Comparison of ENCODE assay signal across 29 cellular contexts in genomic region chr3:133841196-133841595, GRCh38.
"Had no signal": no experiment of that assay in that cellular context is flagged by ENCODE, and none has a peak within 500 bp of the region (broad histone marks: within the 10 kb centered on the region; RNA-seq: fewer than 3 reads in every experiment).

No MANE protein-coding gene starts in this region.

- H3K4me1 ChIP-seq: left lung, pancreas, prostate gland, tibial nerve, upper lobe of left lung had no signal

- H3K9ac ChIP-seq: neural progenitor cell had no signal

- H3K9me3 ChIP-seq: left lung, mucosa of descending colon, pancreas, prostate gland, upper lobe of left lung had no signal

- H3K36me3 ChIP-seq: left lung, neural progenitor cell, pancreas, prostate gland, upper lobe of left lung had no signal

- FAIRE-seq: islet of Langerhans, kidney, pancreas, urothelium cell line had no signal

- DNase-seq: heart left ventricle; hypothalamus; immature natural killer cell; kidney; left colon; left lung; mesendoderm; midbrain; mucosa of descending colon; naive thymus-derived CD4-positive, alpha-beta T cell; nephron progenitor cell; pancreas; retina; right cardiac atrium; stimulated activated CD4-positive, alpha-beta T cell treated with anti-CD3 and anti-CD28 coated beads, Interleukin-1b, Interleukin-23, amount 100 ng/mL, for 48 hours; stimulated activated CD4-positive, alpha-beta T cell treated with anti-CD3 and anti-CD28 coated beads, Interleukin-2, amount 100 ng/mL, for 48 hours; stimulated activated CD4-positive, alpha-beta T cell treated with anti-CD3 and anti-CD28 coated beads, Interleukin-4, amount 100 ng/mL, for 4 hours; stimulated activated CD8-positive, alpha-beta memory T cell treated with anti-CD3 and anti-CD28 coated beads, Interleukin-4, amount 100 ng/mL, for 48 hours; stimulated activated naive CD4-positive, alpha-beta T cell treated with Interleukin-2 at 50 U/mL for 16 hours; stimulated activated naive CD8-positive, alpha-beta T cell treated with anti-CD3 and anti-CD28 coated beads, Interleukin-15, amount 100 ng/mL, for 72 hours; substantia nigra; upper lobe of left lung had no signal

- H3K4me2 ChIP-seq: neural progenitor cell, smooth muscle cell had no signal

- H3K27ac ChIP-seq: heart left ventricle, left lung, neural progenitor cell, pancreas, prostate gland, tibial nerve, upper lobe of left lung had no signal

- H3K27me3 ChIP-seq: heart left ventricle, left lung, pancreas, tibial nerve, upper lobe of left lung had no signal

- H2AFZ ChIP-seq: neural progenitor cell had no signal

- H3K4me3 ChIP-seq: heart left ventricle, left lung, lung, mucosa of descending colon, neural progenitor cell, pancreas, prostate gland, smooth muscle cell, tibial nerve, upper lobe of left lung had no signal
